In genomic region chr5:119031047-119031886, GRCh38 we compare ENCODE assay signal across 8 cellular contexts. TPM values are rescaled to one million over a fixed set of nuclear protein-coding genes. Genes with fewer than 3 reads are reported as not detected.
DNase-seq lines count a peak whose midpoint lies in the region; ATAC-seq and TF ChIP-seq lines count a peak whose summit lies in the region.

No MANE protein-coding gene starts in this region.

- ATAC-seq in GM19351 (IDR thresholded peaks at IDR 0.05; ENCODE audit: unreplicated experiment) (peak; percentile 81), HG03025 (IDR thresholded peaks at IDR 0.05; ENCODE audit: low FRiP score, unreplicated experiment) (peak; percentile 79), T-helper 17 cell (no peak), Right ventricle myocardium inferior (no peak)

- H3K27me3 ChIP-seq in CD4-positive, alpha-beta memory T cell (ENCODE audit: insufficient read depth, low read length): no peaks in the 10 kb centered on the region
- H3K27me3 ChIP-seq in neural progenitor cell: peaks cover 11% of the 10 kb centered on the region

- no peak overlapping the region for H3K4me2 ChIP-seq in neural progenitor cell

- no peaks in the 10 kb centered on the region for H3K27me3 Mint-ChIP-seq in CD4-positive, alpha-beta memory T cell
- no peaks in the 10 kb centered on the region for H3K27me3 Mint-ChIP-seq in T-helper 17 cell
- H3K27me3 Mint-ChIP-seq in neural progenitor cell (ENCODE audit: insufficient read depth, low read depth): no peaks in the 10 kb centered on the region

- POLR2A ChIA-PET in CD4-positive, alpha-beta memory T cell (lab: Charles Lee; ENCODE audit: partially characterized antibody): interaction anchor here (0.6 to 1.1 kb wide), 2 partner anchors 39 to 274 kb away, joined by 3 read pairs; partner anchors contain the start of gene DMXL1

- peak overlapping the region; percentile 8 to 83 (median 54) for H3K27ac Mint-ChIP-seq in CD4-positive, alpha-beta memory T cell
- peak overlapping the region; percentile 84 for H3K27ac Mint-ChIP-seq in T-helper 17 cell
- H3K27ac Mint-ChIP-seq in neural progenitor cell: no peak overlapping the region

- no peaks in the 10 kb centered on the region for H3K9me3 ChIP-seq in CD4-positive, alpha-beta memory T cell (ENCODE audit: control insufficient read depth in 1 of 2, low read length in 2 of 2)
- H3K9me3 ChIP-seq in T-helper 17 cell (ENCODE audit: control insufficient read depth, low read length, poor library complexity, severe bottlenecking): no peaks in the 10 kb centered on the region
- no peaks in the 10 kb centered on the region for H3K9me3 ChIP-seq in neural progenitor cell (ENCODE audit: low read depth)

- no peak for TF ChIP-seq CTCF in neural progenitor cell (IDR thresholded peaks at IDR 0.05)

- H4K20me1 ChIP-seq in neural progenitor cell (ENCODE audit: low read depth): no peaks in the 10 kb centered on the region

- H3F3A ChIP-seq in neural progenitor cell (ENCODE audit: low read depth): no peaks in the 10 kb centered on the region

- CTCF ChIA-PET in CD4-positive, alpha-beta memory T cell (lab: Charles Lee; ENCODE audit: partially characterized antibody): interaction anchor here (1.3 to 1.5 kb wide), 4 partner anchors 9 to 404 kb away, joined by 3 to 6 read pairs (median 6); no protein-coding TSS in a partner anchor

- no peaks in the 10 kb centered on the region for H3K9me3 Mint-ChIP-seq in CD4-positive, alpha-beta memory T cell
- no peaks in the 10 kb centered on the region for H3K9me3 Mint-ChIP-seq in neural progenitor cell

- no peak overlapping the region for H2AFZ ChIP-seq in neural progenitor cell (replicated peaks)

- H3K4me3 Mint-ChIP-seq in CD4-positive, alpha-beta memory T cell: peak overlapping the region in 6 of 8 donors; percentile 8 to 71 (median 36)
- H3K4me3 Mint-ChIP-seq in T-helper 17 cell: no peak overlapping the region
- H3K4me3 Mint-ChIP-seq in neural progenitor cell: no peak overlapping the region

- H3K4me1 ChIP-seq in CD4-positive, alpha-beta memory T cell (ENCODE audit: insufficient read depth, low read length): peaks cover 15% of the 10 kb centered on the region
- no peaks in the 10 kb centered on the region for H3K4me1 ChIP-seq in neural progenitor cell

- H3K36me3 Mint-ChIP-seq in CD4-positive, alpha-beta memory T cell: no peaks in the 10 kb centered on the region
- H3K36me3 Mint-ChIP-seq in T-helper 17 cell (ENCODE audit: low read depth): no peaks in the 10 kb centered on the region
- H3K36me3 Mint-ChIP-seq in neural progenitor cell: no peaks in the 10 kb centered on the region

- H3K79me2 ChIP-seq in neural progenitor cell (ENCODE audit: low read depth): no peaks in the 10 kb centered on the region

- H3K4me3 ChIP-seq in CD4-positive, alpha-beta memory T cell (ENCODE audit: low read length in 2 of 2): no peak overlapping the region
- no peak overlapping the region for H3K4me3 ChIP-seq in neural progenitor cell

- intact Hi-C loops in CD4-positive, alpha-beta memory T cell (cut with micrococcal nuclease): no loop called here
- intact Hi-C loops in Right ventricle myocardium inferior (cut with DNase I): no loop called here

- no peak overlapping the region for H3K27ac ChIP-seq in CD4-positive, alpha-beta memory T cell (ENCODE audit: low read depth, low read length)
- no peak overlapping the region for H3K27ac ChIP-seq in neural progenitor cell

- peaks cover 12 to 16% (median 14%) of the 10 kb centered on the region in 4 donors for H3K4me1 Mint-ChIP-seq in CD4-positive, alpha-beta memory T cell
- H3K4me1 Mint-ChIP-seq in T-helper 17 cell (peaks cover 10% of the 10 kb centered on the region), neural progenitor cell (peaks cover 3% of the 10 kb centered on the region)

- H3K9ac ChIP-seq in neural progenitor cell: no peak overlapping the region

- H3K36me3 ChIP-seq in CD4-positive, alpha-beta memory T cell (ENCODE audit: insufficient read depth, low read length): no peaks in the 10 kb centered on the region
- H3K36me3 ChIP-seq in neural progenitor cell: no peaks in the 10 kb centered on the region

- DNase-seq in CD4-positive, alpha-beta memory T cell: peak in 2 of 5 donors; percentile 6 to 7
- no peak for DNase-seq in T-helper 17 cell
- no peak for DNase-seq in neural progenitor cell (ENCODE audit: low spot score)
- DNase-seq in Right ventricle myocardium inferior (ENCODE audit: missing footprints): no peak
- DNase-seq in C1 segment of cervical spinal cord (lab: John Stamatoyannopoulos, UW): no peak
- no peak for DNase-seq in NCI-H1048 (lab: John Stamatoyannopoulos, UW)

RNA-seq across cellular contexts. Expression of gene DMXL1, which starts 39.6 kb away (rescaled TPM):
- total RNA-seq in CD4-positive, alpha-beta memory T cell: 10 to 100 TPM; 33.2 to 37.9 TPM
- 10 to 100 TPM; 10.3 to 13.7 TPM for polyA plus RNA-seq in CD4-positive, alpha-beta memory T cell
- total RNA-seq in T-helper 17 cell (10 to 100 TPM; 28.9 to 38.3 TPM), neural progenitor cell (ENCODE audit: low replicate concordance) (18.6 and 45.5 TPM in 2 replicates), Right ventricle myocardium inferior (22.6 TPM)

RNA-seq across cellular contexts. Expression of gene DTWD2, which starts 42.9 kb away (rescaled TPM):
- 1 to 10 TPM; 3.5 TPM for total RNA-seq in CD4-positive, alpha-beta memory T cell
- polyA plus RNA-seq in CD4-positive, alpha-beta memory T cell: 1 to 10 TPM; 2.0 to 3.0 TPM
- total RNA-seq in T-helper 17 cell (1 to 10 TPM; 1.9 to 2.2 TPM), neural progenitor cell (ENCODE audit: low replicate concordance) (7.2 and 10.4 TPM in 2 replicates), Right ventricle myocardium inferior (12.1 TPM)

Comparison
In these comparisons a context has a peak if more than half of its experiments do, and no peak if none do; other contexts are left out.
1. H3K4me3 Mint-ChIP-seq: peak in CD4-positive, alpha-beta memory T cell (6 of 8); none in T-helper 17 cell (single experiment) and neural progenitor cell (single experiment).
2. ATAC-seq: peak in GM19351 (single experiment) and HG03025 (single experiment); none in T-helper 17 cell (single experiment) and Right ventricle myocardium inferior (single experiment).